In genomic region chr1:180849031-180849775, GRCh38 we compare ENCODE assay signal across 11 cellular contexts.
DNase-seq lines count a peak whose midpoint lies in the region; ATAC-seq and TF ChIP-seq lines count a peak whose summit lies in the region.
"Had no signal": no experiment of that assay in that cellular context is flagged by ENCODE, and none has a peak within 500 bp of the region (broad histone marks: within the 10 kb centered on the region; RNA-seq: fewer than 3 reads in every experiment).

No MANE protein-coding gene starts in this region.

- peaks cover 2 to 5% (median 4%) of the 10 kb centered on the region in 4 donors for H3K4me1 ChIP-seq in esophagus muscularis mucosa
- H3K4me1 ChIP-seq: foreskin keratinocyte, prostate gland had no signal

- DNase-seq in DMS53 (lab: John Stamatoyannopoulos, UW) = peak; percentile 89
- DNase-seq in NCI-H146 treated with DMSO at 0.1 percent for 48 hours (lab: John Stamatoyannopoulos, UW; ENCODE audit: unreplicated experiment) = no peak
- no peak for DNase-seq in HUDEP-2 (lab: John Stamatoyannopoulos, UW; ENCODE audit: unreplicated experiment in 76 of 76)
- no peak for DNase-seq in medulla oblongata (ENCODE audit: extremely low spot score)
- DNase-seq in esophagus muscularis mucosa (ENCODE audit: extremely low spot score) = no peak
- DNase-seq: foreskin keratinocyte, lower lobe of right lung had no signal

- no peaks in the 10 kb centered on the region for H3K27me3 ChIP-seq in esophagus muscularis mucosa
- H3K27me3 ChIP-seq: foreskin keratinocyte had no signal

- intact Hi-C loops in esophagus muscularis mucosa (cut with DNase I) = no loop called here

- TF ChIP-seq POLR2A in esophagus muscularis mucosa (IDR thresholded peaks at IDR 0.05; ENCODE audit: low read depth) = no peak

- H3K9me3 ChIP-seq in esophagus muscularis mucosa = no peaks in the 10 kb centered on the region
- H3K9me3 ChIP-seq: lower lobe of right lung, prostate gland had no signal

- peak; percentile 77 for ATAC-seq in GM19035 (IDR thresholded peaks at IDR 0.05; ENCODE audit: unreplicated experiment)
- ATAC-seq in HG02763 (IDR thresholded peaks at IDR 0.05; ENCODE audit: unreplicated experiment) = peak; percentile 75
- peak; percentile 54 for ATAC-seq in HG03565 (IDR thresholded peaks at IDR 0.05; ENCODE audit: unreplicated experiment)
- ATAC-seq: foreskin keratinocyte, lower lobe of right lung had no signal

- TF ChIP-seq EP300 in esophagus muscularis mucosa (IDR thresholded peaks at IDR 0.05) = no peak

- no peak for TF ChIP-seq CTCF in esophagus muscularis mucosa (IDR thresholded peaks at IDR 0.05)

- H3K4me3 ChIP-seq in esophagus muscularis mucosa = no peak overlapping the region
- H3K4me3 ChIP-seq: lower lobe of right lung, prostate gland had no signal

- no peak overlapping the region for H3K27ac ChIP-seq in esophagus muscularis mucosa (replicated peaks in 1 of 4)
- H3K27ac ChIP-seq: foreskin keratinocyte, lower lobe of right lung, prostate gland had no signal

- 89% methylated on average over 6 of the region's 6 CpGs for WGBS in esophagus muscularis mucosa

- H3K36me3 ChIP-seq in esophagus muscularis mucosa = peaks cover 0 to 6% (median 4%) of the 10 kb centered on the region in 4 donors
- H3K36me3 ChIP-seq: lower lobe of right lung, prostate gland had no signal
